In the genomic region with DNA sequence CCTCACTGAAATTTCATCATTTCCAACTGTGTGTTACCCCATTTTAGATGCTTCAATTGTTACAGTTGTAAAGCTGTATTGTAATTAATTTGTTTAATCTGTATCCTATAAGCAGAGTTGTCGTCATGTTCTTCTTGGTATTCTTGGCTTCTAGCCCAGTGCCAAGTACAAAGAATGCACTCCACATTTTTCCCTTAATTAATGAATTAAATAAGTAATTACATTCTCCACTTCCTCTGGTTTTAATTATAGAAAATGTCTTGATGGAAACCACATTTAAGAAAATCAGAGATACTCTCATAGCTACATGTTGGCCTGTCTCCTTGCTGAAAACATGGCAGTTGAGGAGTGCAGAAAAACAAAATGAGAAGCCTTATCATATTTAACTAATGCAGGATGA, we compare ENCODE assay signal across 8 cellular contexts. TPM values are rescaled to one million over a fixed set of nuclear protein-coding genes. Genes with fewer than 3 reads are reported as not detected.
A peak's percentile ranks its signal among the peaks of the same experiment; 100 is the strongest.
DNase-seq lines count a peak whose midpoint lies in the region; ATAC-seq and TF ChIP-seq lines count a peak whose summit lies in the region.

No MANE protein-coding gene starts in this region.

- no peak overlapping the region for H2BK12ac ChIP-seq in trophoblast cell (ENCODE audit: low read length)

- no peak overlapping the region for H3K23ac ChIP-seq in trophoblast cell (ENCODE audit: low read length)

- H2BK120ac ChIP-seq in trophoblast cell (ENCODE audit: insufficient read depth, low read length, poor library complexity) = no peak overlapping the region

- no peak overlapping the region for H3K4me2 ChIP-seq in trophoblast cell (ENCODE audit: low read length)

- peak overlapping the region; percentile 95 to 99 (median 98) for H3K4me3 Mint-ChIP-seq in brain
- peak overlapping the region; percentile 92 to 99 (median 98) for H3K4me3 Mint-ChIP-seq in naive thymus-derived CD8-positive, alpha-beta T cell

- H2AFZ ChIP-seq in trophoblast cell (ENCODE audit: insufficient read depth, low read length, poor library complexity) = no peak overlapping the region

- H3K4me1 Mint-ChIP-seq in brain = peaks cover 31% of the 10 kb centered on the region
- H3K4me1 Mint-ChIP-seq in naive thymus-derived CD8-positive, alpha-beta T cell = peaks cover 15 to 33% (median 30%) of the 10 kb centered on the region in 4 donors

- no peaks in the 10 kb centered on the region for H3K9me3 ChIP-seq in HUES64 (ENCODE audit: insufficient read depth, low read depth, low read length)
- no peaks in the 10 kb centered on the region for H3K9me3 ChIP-seq in trophoblast cell (ENCODE audit: insufficient read depth, low read depth, low read length)

- H3K27me3 ChIP-seq in HUES64 (ENCODE audit: insufficient read depth, low read length) (no peaks in the 10 kb centered on the region), trophoblast cell (ENCODE audit: insufficient read depth, low read length) (no peaks in the 10 kb centered on the region)

- peaks cover 8% of the 10 kb centered on the region; the same call in 1 of the 2 replicates for H3K4me1 ChIP-seq in HUES64 (ENCODE audit: insufficient read depth, low read length)
- peaks cover 2 to 3% of the 10 kb centered on the region in 2 experiments for H3K4me1 ChIP-seq in trophoblast cell (ENCODE audit: control insufficient read depth in 1 of 2, insufficient read depth in 2 of 2, low read length in 2 of 2)

- POLR2A ChIA-PET in naive thymus-derived CD8-positive, alpha-beta T cell (lab: Charles Lee) = interaction anchor here (1.0 to 1.6 kb wide), 6 partner anchors 10 to 190 kb away, joined by 3 to 10 read pairs (median 4); a partner anchor contains a TSS

- peaks cover 4% of the 10 kb centered on the region for H3K79me1 ChIP-seq in trophoblast cell (ENCODE audit: low read length)

- no peak overlapping the region for H2AK5ac ChIP-seq in trophoblast cell (ENCODE audit: low read length)

- DNase-seq in AG09319 (ENCODE audit: extremely low read depth, low read depth) = peak; percentile 63
- DNase-seq in naive thymus-derived CD8-positive, alpha-beta T cell = peak in 1 of 10 donors; percentile 9
- DNase-seq in trophoblast cell = no peak
- no peak for DNase-seq in EL
- DNase-seq in SKM-1 (lab: John Stamatoyannopoulos, UW; ENCODE audit: unreplicated experiment) = no peak

- H3K9me3 Mint-ChIP-seq in brain = no peaks in the 10 kb centered on the region
- H3K9me3 Mint-ChIP-seq in naive thymus-derived CD8-positive, alpha-beta T cell = no peaks in the 10 kb centered on the region

- no peak overlapping the region for H4K12ac ChIP-seq in trophoblast cell (ENCODE audit: low read depth, low read length)

- peak overlapping the region; percentile 80 for H3K4me3 ChIP-seq in HUES64 (ENCODE audit: low read length)
- no peak overlapping the region for H3K4me3 ChIP-seq in trophoblast cell (ENCODE audit: low read depth, low read length)

- peaks cover 2% of the 10 kb centered on the region for H3K79me2 ChIP-seq in trophoblast cell (ENCODE audit: control insufficient read depth, insufficient read depth, low read length, poor library complexity)

- H4K8ac ChIP-seq in trophoblast cell (ENCODE audit: low read depth, low read length) = no peak overlapping the region

- H3K9ac ChIP-seq in HUES64 (ENCODE audit: low read depth, low read length) = peak overlapping the region; percentile 73; the same call in 1 of the 2 replicates
- H3K9ac ChIP-seq in trophoblast cell (ENCODE audit: low read length) = no peak overlapping the region

- no peak overlapping the region for H4K91ac ChIP-seq in trophoblast cell (ENCODE audit: low read depth, low read length)

- peaks cover 14% of the 10 kb centered on the region for H3K27me3 Mint-ChIP-seq in brain
- H3K27me3 Mint-ChIP-seq in naive thymus-derived CD8-positive, alpha-beta T cell = no peaks in the 10 kb centered on the region

- H3K36me3 Mint-ChIP-seq in brain = no peaks in the 10 kb centered on the region
- H3K36me3 Mint-ChIP-seq in naive thymus-derived CD8-positive, alpha-beta T cell = peaks cover 0 to 7% (median 0%) of the 10 kb centered on the region in 3 donors

- H3K4ac ChIP-seq in trophoblast cell (ENCODE audit: low read depth, low read length) = no peak overlapping the region

- H3K27ac Mint-ChIP-seq in brain = peak overlapping the region; percentile 97 to 99 (median 99)
- peak overlapping the region; percentile 97 to 100 (median 100) for H3K27ac Mint-ChIP-seq in naive thymus-derived CD8-positive, alpha-beta T cell

- no peak for ATAC-seq in naive thymus-derived CD8-positive, alpha-beta T cell
- ATAC-seq in GM21360 (IDR thresholded peaks at IDR 0.05; ENCODE audit: unreplicated experiment) = no peak

- H3K36me3 ChIP-seq in HUES64 (ENCODE audit: insufficient read depth, low read length) = no peaks in the 10 kb centered on the region
- no peaks in the 10 kb centered on the region for H3K36me3 ChIP-seq in trophoblast cell (ENCODE audit: control insufficient read depth in 1 of 2, insufficient read depth in 2 of 2, low read length in 2 of 2)

- H2BK5ac ChIP-seq in trophoblast cell (ENCODE audit: low read depth, low read length, poor library complexity) = no peak overlapping the region

- WGBS in HUES64 = no CpG with 5 or more reads among the region's 1 CpG
- no CpG with 5 or more reads among the region's 1 CpG for WGBS in trophoblast cell (ENCODE audit: extremely low coverage, insufficient coverage, insufficient read length)

- H3K18ac ChIP-seq in trophoblast cell (ENCODE audit: low read length) = no peak overlapping the region

- H3K27ac ChIP-seq in HUES64 (ENCODE audit: low read depth, low read length) = no peak overlapping the region
- no peak overlapping the region for H3K27ac ChIP-seq in trophoblast cell (ENCODE audit: low read depth, low read length)

- H3K14ac ChIP-seq in trophoblast cell (ENCODE audit: low read length) = no peak overlapping the region

- TF ChIP-seq CTCF in AG09319 (IDR thresholded peaks at IDR 0.05; ENCODE audit: low read depth, low read length) = no peak
- TF ChIP-seq CTCF in brain (conservative IDR thresholded peaks at IDR 0.05) = no peak

RNA-seq across cellular contexts. Expression of gene DNAI7, which starts 0.7 kb away (rescaled TPM):
- 0.15 TPM for polyA plus RNA-seq in HUES64 (2013, experiment 1 of 2)
- polyA plus RNA-seq in HUES64 (2013, experiment 2 of 2) = 0.51 TPM
- polyA plus RNA-seq in brain (ENCODE audit: insufficient read depth, low read depth, low replicate concordance) = 0.70 TPM
- under 1 TPM; 0.57 to 0.82 TPM for total RNA-seq in naive thymus-derived CD8-positive, alpha-beta T cell
- polyA plus RNA-seq in naive thymus-derived CD8-positive, alpha-beta T cell = under 1 TPM in 2 of 3 donors, not detected in 1; 0.09 to 0.16 TPM
- 0.27 and 0.33 TPM in 2 replicates for polyA plus RNA-seq in trophoblast cell (2013)

RNA-seq across cellular contexts. Expression of gene ETFRF1, which starts 0.8 kb away (rescaled TPM):
- 11.4 TPM for polyA plus RNA-seq in HUES64 (2013, experiment 1 of 2)
- polyA plus RNA-seq in HUES64 (2013, experiment 2 of 2) = 15.1 TPM
- 17.3 TPM for polyA plus RNA-seq in brain (ENCODE audit: insufficient read depth, low read depth, low replicate concordance)
- total RNA-seq in naive thymus-derived CD8-positive, alpha-beta T cell = 10 to 100 TPM; 40.8 to 45.1 TPM
- polyA plus RNA-seq in naive thymus-derived CD8-positive, alpha-beta T cell = 10 to 100 TPM; 39.8 to 53.5 (median 40.6) TPM
- 10.8 and 12.0 TPM in 2 replicates for polyA plus RNA-seq in trophoblast cell (2013)

RNA-seq across cellular contexts. Expression of gene KRAS, which starts 56.5 kb away (rescaled TPM):
- 32.0 TPM for polyA plus RNA-seq in HUES64 (2013, experiment 1 of 2)
- polyA plus RNA-seq in HUES64 (2013, experiment 2 of 2) = 32.9 TPM
- polyA plus RNA-seq in brain (ENCODE audit: insufficient read depth, low read depth, low replicate concordance) = 6.3 TPM
- total RNA-seq in naive thymus-derived CD8-positive, alpha-beta T cell = 10 to 100 TPM; 38.2 to 45.7 TPM
- polyA plus RNA-seq in naive thymus-derived CD8-positive, alpha-beta T cell = 10 to 100 TPM; 49.3 to 59.5 (median 53.3) TPM
- polyA plus RNA-seq in trophoblast cell (2013) = 41.8 and 42.2 TPM in 2 replicates
